Comparison of ENCODE assay signal across 9 cellular contexts in genomic region chr2:55134316-55134706, GRCh38.
A peak's percentile ranks its signal among the peaks of the same experiment; 100 is the strongest.
DNase-seq lines count a peak whose midpoint lies in the region; ATAC-seq, FAIRE-seq and TF ChIP-seq lines count a peak whose summit lies in the region.
"Had no signal": no experiment of that assay in that cellular context is flagged by ENCODE, and none has a peak within 500 bp of the region (broad histone marks: within the 10 kb centered on the region; RNA-seq: fewer than 3 reads in every experiment).

No MANE protein-coding gene starts in this region.

- intact Hi-C loops in GM12878 (cut with micrococcal nuclease; ENCODE audit: unreplicated experiment) (no loop called here), natural killer cell (cut with micrococcal nuclease) (loop anchor here (5.0 kb wide), 1 partner anchor 82 kb away; the partner anchor contains the start of gene RTN4)

- WGBS in GM12878 (ENCODE audit: insufficient coverage, insufficient replicate concordance, low lambda C conversion rate, missing lambda C conversion rate), result 0% methylated on average over 1 of the region's 1 CpG

- POLR2A ChIA-PET in GM12878 (lab: Charles Lee), result interaction anchor here (0.6 to 1.9 kb wide), 6 partner anchors 15 to 113 kb away, joined by 3 to 5 read pairs (median 3); no protein-coding TSS in a partner anchor

- TF ChIP-seq EP300 in GM12878 (IDR thresholded peaks at IDR 0.05; ENCODE audit: borderline replicate concordance in 1 of 2, control insufficient read depth in 1 of 2, low read depth in 2 of 2, low read length in 2 of 2), result no peak

- H3K36me3 ChIP-seq in CD4-positive, CD25-positive, alpha-beta regulatory T cell (ENCODE audit: control insufficient read depth, insufficient read depth, low read length), result no peaks in the 10 kb centered on the region
- H3K36me3 ChIP-seq in GM12878 (ENCODE audit: control insufficient read depth in 2 of 2, insufficient read depth in 2 of 2, low read length in 1 of 2), result no peaks in the 10 kb centered on the region

- H3K36me3 Mint-ChIP-seq in CD4-positive, CD25-positive, alpha-beta regulatory T cell, result no peaks in the 10 kb centered on the region
- H3K36me3 Mint-ChIP-seq in natural killer cell, result no peaks in the 10 kb centered on the region

- H2AFZ ChIP-seq in GM12878 (ENCODE audit: control insufficient read depth, low read depth, low read length), result peak overlapping the region; percentile 94

- SMC1A ChIA-PET in GM12878 (lab: Charles Lee; ENCODE audit: uncharacterized antibody, unreplicated experiment), result interaction anchor here (0.7 to 2.4 kb wide), 10 partner anchors 8 to 156 kb away, joined by 3 to 7 read pairs (median 4); no protein-coding TSS in a partner anchor

- BruUV-seq in GM12878 (replicated peaks; lab: Mats Ljungman, UMichigan), result no TSS peak

- TF ChIP-seq CTCF in GM12878 (IDR thresholded peaks at IDR 0.05 in 2 of 3, conservative IDR thresholded peaks at IDR 0.05 in 1 of 3; ENCODE audit: control insufficient read depth in 2 of 3, extremely low read depth in 1 of 3, insufficient read depth in 1 of 3, low read depth in 3 of 3, low read length in 3 of 3) (no peak), natural killer cell (IDR thresholded peaks at IDR 0.05) (no peak)

- H3K27ac ChIP-seq in CD4-positive, CD25-positive, alpha-beta regulatory T cell (ENCODE audit: insufficient read depth, low read length, poor library complexity, severe bottlenecking), result peak overlapping the region; percentile 91
- H3K27ac ChIP-seq in GM12878 (ENCODE audit: control insufficient read depth, insufficient read depth), result peak overlapping the region; percentile 59

- H3K4me3 ChIP-seq in CD4-positive, CD25-positive, alpha-beta regulatory T cell (ENCODE audit: low read depth, low read length), result peak overlapping the region; percentile 90
- no peak overlapping the region; the same call in 1 of the 2 replicates for H3K4me3 ChIP-seq in GM12878

- no peak for TF ChIP-seq RAD21 in GM12878 (IDR thresholded peaks at IDR 0.05; ENCODE audit: insufficient read depth, low read depth, low read length)

- H3K9me3 ChIP-seq in CD4-positive, CD25-positive, alpha-beta regulatory T cell (ENCODE audit: control insufficient read depth in 2 of 2, low read length in 2 of 2), result no peaks in the 10 kb centered on the region
- H3K9me3 ChIP-seq in GM12878 (replicated peaks; ENCODE audit: control insufficient read depth, insufficient read depth, low read length), result no peaks in the 10 kb centered on the region; the same call in 2 of the 3 replicates

- peaks cover 30 to 56% (median 33%) of the 10 kb centered on the region in 4 donors for H3K4me1 Mint-ChIP-seq in CD4-positive, CD25-positive, alpha-beta regulatory T cell
- peaks cover 13 to 14% of the 10 kb centered on the region in 2 donors for H3K4me1 Mint-ChIP-seq in natural killer cell

- CTCF ChIA-PET in GM12878 (lab: Yijun Ruan, JAX), result interaction anchor here (0.9 to 2.2 kb wide), 6 partner anchors 13 to 234 kb away, joined by 3 to 5 read pairs (median 4); no protein-coding TSS in a partner anchor

- H3K4me2 ChIP-seq in GM12878 (ENCODE audit: control insufficient read depth, insufficient read depth), result peak overlapping the region; percentile 96; the same call in 1 of the 2 replicates

- H3K4me1 ChIP-seq in CD4-positive, CD25-positive, alpha-beta regulatory T cell (ENCODE audit: control insufficient read depth, insufficient read depth, low read length, poor library complexity, severe bottlenecking), result peaks cover 20% of the 10 kb centered on the region
- peaks cover 15% of the 10 kb centered on the region for H3K4me1 ChIP-seq in GM12878 (ENCODE audit: control insufficient read depth, insufficient read depth, low read length)

- peak overlapping the region; percentile 84 to 89 (median 88) for H3K4me3 Mint-ChIP-seq in CD4-positive, CD25-positive, alpha-beta regulatory T cell
- H3K4me3 Mint-ChIP-seq in natural killer cell, result peak overlapping the region; percentile 91

- no peaks in the 10 kb centered on the region for H3K79me2 ChIP-seq in GM12878 (ENCODE audit: control insufficient read depth, insufficient read depth, low read length)

- H3K27me3 ChIP-seq in CD4-positive, CD25-positive, alpha-beta regulatory T cell (ENCODE audit: control insufficient read depth, insufficient read depth, low read length), result no peaks in the 10 kb centered on the region
- no peaks in the 10 kb centered on the region for H3K27me3 ChIP-seq in GM12878 (replicated peaks in 1 of 2; ENCODE audit: control insufficient read depth in 2 of 2, insufficient read depth in 2 of 2, low read length in 1 of 2)

- H3K27ac Mint-ChIP-seq in CD4-positive, CD25-positive, alpha-beta regulatory T cell, result peak overlapping the region; percentile 96 to 97 (median 97)
- H3K27ac Mint-ChIP-seq in natural killer cell, result peak overlapping the region; percentile 85 to 90

- FAIRE-seq in GM12878 (lab: Jason Lieb, UNC), result no peak
- FAIRE-seq: bronchial epithelial cell had no signal

- H3K27me3 Mint-ChIP-seq in CD4-positive, CD25-positive, alpha-beta regulatory T cell, result no peaks in the 10 kb centered on the region
- peaks cover 0 to 5% of the 10 kb centered on the region in 2 donors for H3K27me3 Mint-ChIP-seq in natural killer cell (ENCODE audit: low read depth in 2 of 2)

- H4K20me1 ChIP-seq in GM12878 (ENCODE audit: control insufficient read depth, insufficient read depth), result no peaks in the 10 kb centered on the region

- peaks cover 0 to 1% (median 0%) of the 10 kb centered on the region in 7 donors for H3K9me3 Mint-ChIP-seq in CD4-positive, CD25-positive, alpha-beta regulatory T cell
- no peaks in the 10 kb centered on the region for H3K9me3 Mint-ChIP-seq in natural killer cell

- H3K9ac ChIP-seq in GM12878 (ENCODE audit: control insufficient read depth, insufficient read depth, low read length), result no peak overlapping the region; the same call in 1 of the 2 replicates

- in situ Hi-C loops in GM12878 (cut with MboI), result no loop called here

- DNase-seq in CD4-positive, CD25-positive, alpha-beta regulatory T cell, result peak in 2 of 3 donors; percentile 30 to 58
- DNase-seq in GM12878 (ENCODE audit: low read depth, low spot score) (no peak), natural killer cell (no peak), putamen (ENCODE audit: low spot score) (no peak), DMS 273 treated with DMSO at 0.1 percent for 48 hours (lab: John Stamatoyannopoulos, UW) (no peak), SW480 (ENCODE audit: low spot score) (no peak)

- ATAC-seq in CD4-positive, CD25-positive, alpha-beta regulatory T cell (ENCODE audit: low read depth in 2 of 2), result peak; percentile 9 to 27
- ATAC-seq in HG02973 (IDR thresholded peaks at IDR 0.05; ENCODE audit: unreplicated experiment), result peak; percentile 9
- peak; percentile 9 for ATAC-seq in GM12878
- ATAC-seq in natural killer cell, result peak in 1 of 3 donors; percentile 7
- no peak for ATAC-seq in HG02981 (IDR thresholded peaks at IDR 0.05; ENCODE audit: unreplicated experiment)

- no peak for TF ChIP-seq POLR2A in GM12878 (IDR thresholded peaks at IDR 0.05; ENCODE audit: low read depth, low read length)

- RAD21 ChIA-PET in GM12878 (lab: Charles Lee; ENCODE audit: unreplicated experiment), result interaction anchor here (0.9 to 1.4 kb wide), 2 partner anchors 17 to 121 kb away, joined by 4 to 9 read pairs; no protein-coding TSS in a partner anchor

TF ChIP-seq in GM12878, 131 proteins besides CTCF, POLR2A, EP300 and RAD21:
- TF ChIP-seq DPF2 (IDR thresholded peaks at IDR 0.05) (0 out of 2 replicates have a peak, but pooled peaks have one; percentile 41), ZBTB11 (CRISPR knock-in tag; IDR thresholded peaks at IDR 0.05) (no peak)

Comparison
In these comparisons a context has a peak if more than half of its experiments do, and no peak if none do; other contexts are left out.
1. DNase-seq: peak in CD4-positive, CD25-positive, alpha-beta regulatory T cell (2 of 3); none in GM12878 (single experiment), natural killer cell (single experiment), putamen (single experiment), DMS 273 treated with DMSO at 0.1 percent for 48 hours (single experiment) and SW480 (single experiment).